ENCODE assay signal across 21 cellular contexts in the genomic region with DNA sequence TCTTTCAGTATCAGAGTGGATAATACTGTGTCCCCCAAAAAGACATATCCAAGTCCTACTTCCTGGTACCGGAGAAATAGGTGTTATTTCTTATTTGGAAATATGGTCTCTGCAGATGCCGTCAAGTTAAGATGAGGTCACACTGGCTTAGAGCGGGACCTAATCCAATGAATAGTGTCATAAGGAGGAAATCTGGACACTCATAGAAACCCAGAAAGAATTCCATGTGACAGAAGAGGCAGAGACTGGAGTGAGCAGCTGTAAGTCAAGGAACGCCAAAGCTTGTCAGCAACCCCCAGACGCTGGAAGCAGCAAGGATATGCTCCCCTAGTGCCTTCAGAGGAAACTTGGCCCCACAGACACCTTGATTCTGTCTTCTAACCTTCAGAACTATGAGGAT.
"Had no signal": no experiment of that assay in that cellular context is flagged by ENCODE, and none has a peak within 500 bp of the region (broad histone marks: within the 10 kb centered on the region; RNA-seq: fewer than 3 reads in every experiment).

No MANE protein-coding gene starts in this region.

- H3K9me3 ChIP-seq: esophagus muscularis mucosa, neutrophil, pancreas, spleen, testis had no signal

- H3K4me1 ChIP-seq: pancreas, spleen had no signal

- H3K4me3 ChIP-seq: coronary artery, esophagus muscularis mucosa, hepatocyte, lung, pancreas, skin epidermis, spleen, testis, tibial artery had no signal

- ATAC-seq: natural killer cell treated with Interleukin-12 subunit alpha and Interleukin-12 subunit beta and Interleukin-15 and Interleukin-18, amount 100 ng/mL, for 72 hours; pancreas; sciatic nerve; stimulated activated memory B cell treated with anti-CD40 and anti-IgM and Interleukin-4, amounts not matched to agents 10 μg/mL and 1 μg/mL and 100 μg/mL, for 72 hours; stimulated activated naive CD8-positive, alpha-beta T cell treated with anti-CD3 and anti-CD28 coated beads, Interleukin-15, Interleukin-2, amounts not matched to agents 100 U/mL and 50 U/mL, for 24 hours had no signal

- H3K27ac ChIP-seq: coronary artery, esophagus muscularis mucosa, hepatocyte, neutrophil, pancreas, skin epidermis, spleen, testis, tibial artery had no signal

- H3K27me3 ChIP-seq: esophagus muscularis mucosa, hepatocyte, neutrophil, pancreas, spleen, testis, tibial artery had no signal

- DNase-seq: dermis blood vessel endothelial cell; effector memory CD4-positive, alpha-beta T cell; kidney; naive B cell; pancreas; retina; spleen; stimulated activated CD4-positive, alpha-beta T cell treated with anti-CD3 and anti-CD28 coated beads, Interleukin-4, amount 100 ng/mL, for 4 hours; stimulated activated naive CD8-positive, alpha-beta T cell treated with anti-CD3 and anti-CD28 coated beads, Interleukin-15, Interleukin-2, amounts not matched to agents 100 U/mL and 50 U/mL, for 24 hours; substantia nigra; testis; tibial artery had no signal

- H3K36me3 ChIP-seq: esophagus muscularis mucosa, neutrophil, pancreas, spleen, tibial artery had no signal
